In genomic region chr17:59073972-59074371, GRCh38 we compare ENCODE assay signal across 14 cellular contexts. TPM values are rescaled to one million over a fixed set of nuclear protein-coding genes. Genes with fewer than 3 reads are reported as not detected.
A peak's percentile ranks its signal among the peaks of the same experiment; 100 is the strongest.
DNase-seq lines count a peak whose midpoint lies in the region; ATAC-seq, FAIRE-seq and TF ChIP-seq lines count a peak whose summit lies in the region.
"Had no signal": no experiment of that assay in that cellular context is flagged by ENCODE, and none has a peak within 500 bp of the region (broad histone marks: within the 10 kb centered on the region; RNA-seq: fewer than 3 reads in every experiment).

No MANE protein-coding gene starts in this region.

- peaks cover 24% of the 10 kb centered on the region for H3K36me3 ChIP-seq in PC-9 (ENCODE audit: low read depth)

- H3K9me2 ChIP-seq in PC-9 (ENCODE audit: insufficient read depth) = no peaks in the 10 kb centered on the region

- DNase-seq in H54 (ENCODE audit: insufficient read length, low spot score) = no peak
- no peak for DNase-seq in PC-9
- no peak for DNase-seq in epithelial cell of prostate (ENCODE audit: low read depth, low spot score)
- peak; percentile 5 for DNase-seq in pulmonary artery endothelial cell (ENCODE audit: low read depth, low spot score)
- no peak for DNase-seq in NCI-H446 (lab: John Stamatoyannopoulos, UW)
- DNase-seq: C1 segment of cervical spinal cord, NCI-H187 treated with DMSO at 0.1 percent for 48 hours, NCI-H446 treated with DMSO at 0.1 percent for 48 hours, NCI-H82, Peyer's patch, SHP77 had no signal

- peaks cover 15% of the 10 kb centered on the region for H3F3A ChIP-seq in PC-9 (ENCODE audit: insufficient read depth, low read depth)

- POLR2A ChIA-PET in PC-9 (lab: Charles Lee; ENCODE audit: unreplicated experiment) = no interaction called here

- H4K20me1 ChIP-seq in PC-9 (ENCODE audit: insufficient read depth) = no peaks in the 10 kb centered on the region

- intact Hi-C loops in PC-9 (cut with micrococcal nuclease; ENCODE audit: unreplicated experiment) = no loop called here

- no peaks in the 10 kb centered on the region for H3K9me3 ChIP-seq in PC-9 (ENCODE audit: insufficient read depth, low read depth)
- H3K9me3 ChIP-seq: Peyer's patch had no signal

- no peaks in the 10 kb centered on the region for H3K27me3 ChIP-seq in PC-9 (ENCODE audit: insufficient read depth, low read depth)
- H3K27me3 ChIP-seq: Peyer's patch had no signal

- peaks cover 13% of the 10 kb centered on the region for H3K4me1 ChIP-seq in PC-9 (replicated peaks; ENCODE audit: insufficient read depth)
- H3K4me1 ChIP-seq: Peyer's patch had no signal

- TF ChIP-seq CTCF in PC-9 (conservative IDR thresholded peaks at IDR 0.05) = no peak

- H3K4me2 ChIP-seq in PC-9 = no peak overlapping the region

- H3K27ac ChIP-seq in PC-9 = peak overlapping the region; percentile 48
- H3K27ac ChIP-seq in epithelial cell of prostate = peak overlapping the region; percentile 29
- H3K27ac ChIP-seq: Peyer's patch had no signal

- no peak overlapping the region for H2AFZ ChIP-seq in PC-9

- no peaks in the 10 kb centered on the region for H3K79me2 ChIP-seq in PC-9 (ENCODE audit: low read depth)

- no peak overlapping the region for H3K4me3 ChIP-seq in PC-9
- H3K4me3 ChIP-seq: Peyer's patch had no signal

- BruUV-seq in PC-9 (replicated peaks; lab: Mats Ljungman, UMichigan) = no TSS peak

- FAIRE-seq in H54 (lab: Jason Lieb, UNC) = peak; percentile 76

- no peak for TF ChIP-seq POLR2A in H54 (IDR thresholded peaks at IDR 0.05; ENCODE audit: low read depth, low read length)

- CTCF ChIA-PET in PC-9 (lab: Charles Lee) = no interaction called here

- ATAC-seq in HG02571 (IDR thresholded peaks at IDR 0.05; ENCODE audit: unreplicated experiment) (no peak), HG03521 (IDR thresholded peaks at IDR 0.05; ENCODE audit: unreplicated experiment) (no peak)
- ATAC-seq: HCT116 had no signal

RNA-seq across cellular contexts. Expression of gene TRIM37, which starts 32.7 kb away (rescaled TPM):
- total RNA-seq in PC-9 (2021) (21.6 and 24.6 TPM in 2 replicates), pulmonary artery endothelial cell (58.8 and 80.2 TPM in 2 replicates)
